2 cellular contexts compared by ENCODE assay signal in the genomic region with DNA sequence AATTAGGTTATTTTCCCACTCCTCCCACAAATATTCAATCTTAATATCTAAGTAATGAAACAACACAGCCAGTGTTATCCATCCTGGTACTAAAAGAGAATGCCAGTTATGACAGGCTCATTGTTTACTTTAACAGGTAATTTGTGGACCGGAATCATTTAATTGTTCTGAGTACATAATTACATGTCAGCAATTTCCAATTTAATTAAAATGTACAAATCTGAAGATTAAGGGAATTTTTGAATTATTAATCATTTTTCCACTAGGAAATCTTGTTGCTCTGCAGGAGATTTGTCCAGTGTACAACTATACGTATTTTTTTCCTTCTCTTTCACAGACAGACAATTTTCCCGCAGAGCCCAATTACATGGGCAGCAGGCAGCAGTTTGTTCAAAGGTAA.
TF ChIP-seq lines count a peak whose summit lies in the region.

No MANE protein-coding gene starts in this region.

TF ChIP-seq in IMR-90, 13 proteins besides CTCF, POLR2A, EP300 and RAD21:
- no peak for TF ChIP-seq CHD1 (IDR thresholded peaks at IDR 0.05; ENCODE audit: low read depth, low read length)
- peak; percentile 66 for TF ChIP-seq MAFK (IDR thresholded peaks at IDR 0.05; ENCODE audit: low read depth, low read length)

TF ChIP-seq in K562, 482 proteins besides CTCF, POLR2A, EP300 and RAD21:
- TF ChIP-seq MAFK (IDR thresholded peaks at IDR 0.05; ENCODE audit: low read length) (peak; percentile 9; the same call in 1 of the 2 replicates), TOE1 (IDR thresholded peaks at IDR 0.05; ENCODE audit: borderline replicate concordance) (no peak), TOE1 (CRISPR knock-in tag; IDR thresholded peaks at IDR 0.05; ENCODE audit: borderline replicate concordance, low read depth) (no peak), SUPT5H (IDR thresholded peaks at IDR 0.05) (no peak)
